In the genomic region with DNA sequence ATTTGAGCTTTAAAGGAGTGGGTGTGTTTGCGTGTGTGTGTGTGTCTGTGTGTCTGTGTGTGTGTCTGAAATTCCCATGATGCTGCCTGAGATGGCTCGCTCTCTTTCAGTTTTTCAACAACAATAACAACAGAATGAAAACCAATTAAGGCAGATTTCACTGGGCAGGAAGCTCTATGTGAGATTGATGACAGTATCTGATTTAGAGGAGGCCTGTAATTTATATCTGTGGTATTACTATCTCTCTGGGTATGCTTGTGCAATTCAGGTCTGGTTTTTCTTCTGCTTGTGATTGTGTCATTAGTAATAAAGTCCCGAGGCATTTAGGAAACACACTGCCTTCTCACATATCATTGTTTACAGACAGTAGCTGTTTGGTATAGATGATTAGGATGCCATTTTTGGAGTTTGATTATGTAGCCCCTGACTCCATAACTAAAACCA, we compare ENCODE assay signal across 9 cellular contexts.
DNase-seq lines count a peak whose midpoint lies in the region; ATAC-seq and TF ChIP-seq lines count a peak whose summit lies in the region.
"Had no signal": no experiment of that assay in that cellular context is flagged by ENCODE, and none has a peak within 500 bp of the region (broad histone marks: within the 10 kb centered on the region; RNA-seq: fewer than 3 reads in every experiment).

No MANE protein-coding gene starts in this region.

- no peaks in the 10 kb centered on the region for H3K36me3 Mint-ChIP-seq in effector memory CD8-positive, alpha-beta T cell (ENCODE audit: insufficient read depth)
- H3K36me3 Mint-ChIP-seq in osteocyte (ENCODE audit: unreplicated experiment) = no peaks in the 10 kb centered on the region

- DNase-seq in GM04504 (ENCODE audit: low read depth) (peak; percentile 58), NOMO-1 (lab: John Stamatoyannopoulos, UW; ENCODE audit: unreplicated experiment in 2 of 2) (peak; percentile 78 to 91), osteocyte (ENCODE audit: extremely low spot score, unreplicated experiment) (no peak), NCI-H1694 treated with DMSO at 0.1 percent for 48 hours (lab: John Stamatoyannopoulos, UW) (no peak), RPMI8226 (no peak), HK-2 (ENCODE audit: unreplicated experiment) (no peak)
- no peak for DNase-seq in effector memory CD8-positive, alpha-beta T cell
- DNase-seq: upper lobe of left lung had no signal

- TF ChIP-seq CTCF in osteocyte (IDR thresholded peaks at IDR 0.05) = no peak

- H3K4me3 Mint-ChIP-seq in effector memory CD8-positive, alpha-beta T cell = no peak overlapping the region
- no peak overlapping the region for H3K4me3 Mint-ChIP-seq in osteocyte (ENCODE audit: unreplicated experiment)

- H3K4me1 Mint-ChIP-seq in effector memory CD8-positive, alpha-beta T cell (ENCODE audit: low read depth in 2 of 2) = peaks cover 16 to 34% of the 10 kb centered on the region in 2 donors
- peaks cover 83% of the 10 kb centered on the region for H3K4me1 Mint-ChIP-seq in osteocyte (ENCODE audit: unreplicated experiment)

- peak overlapping the region; percentile 7 to 26 for H3K27ac Mint-ChIP-seq in effector memory CD8-positive, alpha-beta T cell
- H3K27ac Mint-ChIP-seq in osteocyte (ENCODE audit: unreplicated experiment) = peak overlapping the region; percentile 84

- no peaks in the 10 kb centered on the region for H3K27me3 Mint-ChIP-seq in effector memory CD8-positive, alpha-beta T cell
- H3K27me3 Mint-ChIP-seq in osteocyte (ENCODE audit: unreplicated experiment) = no peaks in the 10 kb centered on the region

- H3K9me3 Mint-ChIP-seq in effector memory CD8-positive, alpha-beta T cell = no peaks in the 10 kb centered on the region
- no peaks in the 10 kb centered on the region for H3K9me3 Mint-ChIP-seq in osteocyte (ENCODE audit: unreplicated experiment)

- ATAC-seq in effector memory CD8-positive, alpha-beta T cell (replicated peaks) = no peak
- no peak for ATAC-seq in HG02852 (IDR thresholded peaks at IDR 0.05; ENCODE audit: unreplicated experiment)

Comparison
In these comparisons a context has a peak if more than half of its experiments do, and no peak if none do; other contexts are left out.
1. DNase-seq: peak in GM04504 (single experiment) and NOMO-1 (2 of 2); none in effector memory CD8-positive, alpha-beta T cell (0 of 3), osteocyte (single experiment), NCI-H1694 treated with DMSO at 0.1 percent for 48 hours (single experiment), RPMI8226 (single experiment) and HK-2 (single experiment).